ENCODE assay signal across 8 cellular contexts in genomic region chr10:68721673-68721963, GRCh38. TPM values are rescaled to one million over a fixed set of nuclear protein-coding genes. Genes with fewer than 3 reads are reported as not detected.
A peak's percentile ranks its signal among the peaks of the same experiment; 100 is the strongest.
DNase-seq lines count a peak whose midpoint lies in the region; ATAC-seq and TF ChIP-seq lines count a peak whose summit lies in the region.

No MANE protein-coding gene starts in this region.

- DNase-seq in chondrocyte (ENCODE audit: low spot score), result no peak
- DNase-seq in mucosa of gallbladder (ENCODE audit: low spot score), result peak; percentile 12
- no peak for DNase-seq in stimulated activated CD8-positive, alpha-beta memory T cell treated with anti-CD3 and anti-CD28 coated beads, Interleukin-4, amount 100 ng/mL, for 48 hours
- no peak for DNase-seq in activated gamma-delta T cell treated with Interleukin-2 at 50 U/mL for 16 hours
- no peak for DNase-seq in ureter (ENCODE audit: low spot score)
- DNase-seq in COLO829 (ENCODE audit: low spot score), result no peak

- TF ChIP-seq CTCF in chondrocyte (IDR thresholded peaks at IDR 0.05), result no peak

- H3K27ac Mint-ChIP-seq in IgD-negative memory B cell (peak overlapping the region; percentile 86 to 97 (median 90)), chondrocyte (ENCODE audit: unreplicated experiment) (peak overlapping the region; percentile 78)

- H3K4me3 Mint-ChIP-seq in IgD-negative memory B cell (peak overlapping the region; percentile 89 to 100 (median 96)), chondrocyte (ENCODE audit: unreplicated experiment) (peak overlapping the region; percentile 95)

- H3K36me3 Mint-ChIP-seq in IgD-negative memory B cell, result peaks cover 6% of the 10 kb centered on the region
- peaks cover 13% of the 10 kb centered on the region for H3K36me3 Mint-ChIP-seq in chondrocyte (ENCODE audit: low read depth)

- no peaks in the 10 kb centered on the region for H3K27me3 Mint-ChIP-seq in IgD-negative memory B cell
- no peaks in the 10 kb centered on the region for H3K27me3 Mint-ChIP-seq in chondrocyte (ENCODE audit: low read depth)

- peak; percentile 19 for ATAC-seq in GM19351 (IDR thresholded peaks at IDR 0.05; ENCODE audit: unreplicated experiment)

- H3K4me1 Mint-ChIP-seq in IgD-negative memory B cell (peaks cover 9 to 13% (median 12%) of the 10 kb centered on the region in 3 donors), chondrocyte (ENCODE audit: low read depth) (peaks cover 18% of the 10 kb centered on the region)

- H3K9me3 Mint-ChIP-seq in IgD-negative memory B cell, result peaks cover 0 to 4% (median 0%) of the 10 kb centered on the region in 3 donors
- H3K9me3 Mint-ChIP-seq in chondrocyte (ENCODE audit: low read depth), result no peaks in the 10 kb centered on the region

RNA-seq across cellular contexts. Expression of gene CCAR1, which starts 0.6 kb away (rescaled TPM):
- polyA plus RNA-seq in IgD-negative memory B cell, result 40.1 TPM
- 46.2 to 57.6 TPM (median 54.8 TPM) in 3 replicates for total RNA-seq in chondrocyte
- 48.1 TPM for total RNA-seq in mucosa of gallbladder
- 81.2 TPM for total RNA-seq in ureter
